ENCODE assay signal across 8 cellular contexts in genomic region chr1:224435318-224435763, GRCh38. TPM values are rescaled to one million over a fixed set of nuclear protein-coding genes. Genes with fewer than 3 reads are reported as not detected.
A peak's percentile ranks its signal among the peaks of the same experiment; 100 is the strongest.
DNase-seq lines count a peak whose midpoint lies in the region; ATAC-seq, FAIRE-seq and TF ChIP-seq lines count a peak whose summit lies in the region.

No MANE protein-coding gene starts in this region.

- H3K4me1 ChIP-seq in adrenal gland (replicated peaks in 1 of 2) (peaks cover 11 to 30% of the 10 kb centered on the region in 2 donors), right cardiac atrium (ENCODE audit: control insufficient read depth, insufficient read depth, low read length) (no peaks in the 10 kb centered on the region)

- peak in 1 of 2 donors; percentile 32 for TF ChIP-seq POLR2A in adrenal gland (IDR thresholded peaks at IDR 0.05)

- peak; percentile 74 for DNase-seq in GM04504 (ENCODE audit: low read depth)
- DNase-seq in LNCaP clone FGC (ENCODE audit: low read depth) = no peak
- peak in 2 of 7 donors; percentile 27 to 38 for DNase-seq in adrenal gland
- DNase-seq in right cardiac atrium = peak in 1 of 3 donors; percentile 22
- no peak for DNase-seq in retinal pigment epithelial cell (ENCODE audit: low read depth)
- DNase-seq in NCI-H1436 (lab: John Stamatoyannopoulos, UW) = no peak
- no peak for DNase-seq in RCC 7860 (ENCODE audit: low spot score)

- peaks cover 0 to 10% of the 10 kb centered on the region in 2 donors for H3K36me3 ChIP-seq in adrenal gland (replicated peaks in 1 of 2)

- H3K27ac ChIP-seq in adrenal gland (peak overlapping the region; percentile 80 to 100 (median 95)), right cardiac atrium (ENCODE audit: low read length) (peak overlapping the region; percentile 79)

- no peak for TF ChIP-seq CTCF in LNCaP clone FGC (IDR thresholded peaks at IDR 0.05; ENCODE audit: control insufficient read depth, extremely low read depth, insufficient read depth)
- TF ChIP-seq CTCF in adrenal gland (IDR thresholded peaks at IDR 0.05) = no peak
- no peak for TF ChIP-seq CTCF in retinal pigment epithelial cell (conservative IDR thresholded peaks at IDR 0.05; ENCODE audit: low read depth, low read length)

- intact Hi-C loops in adrenal gland (cut with DNase I) = no loop called here
- intact Hi-C loops in right cardiac atrium (cut with DNase I) = no loop called here

- H3K9me3 ChIP-seq in adrenal gland (replicated peaks in 1 of 3) = no peaks in the 10 kb centered on the region
- H3K9me3 ChIP-seq in right cardiac atrium (ENCODE audit: control insufficient read depth, low read length) = no peaks in the 10 kb centered on the region

- 1 to 3% (median 2%) methylated on average over 4 of the region's 4 CpGs for WGBS in adrenal gland, 4 donors
- 2% methylated on average over 4 of the region's 4 CpGs for WGBS in right cardiac atrium

- H3K4me3 ChIP-seq in LNCaP clone FGC (ENCODE audit: low read depth, low read length) = peak overlapping the region; percentile 63
- H3K4me3 ChIP-seq in adrenal gland = peak overlapping the region in 3 of 4 donors; percentile 49 to 93 (median 73)
- H3K4me3 ChIP-seq in right cardiac atrium (ENCODE audit: low read length) = peak overlapping the region; percentile 81
- peak overlapping the region; percentile 84 for H3K4me3 ChIP-seq in retinal pigment epithelial cell (ENCODE audit: low read length)

- peak; percentile 2 for ATAC-seq in GM21825 (IDR thresholded peaks at IDR 0.05; ENCODE audit: unreplicated experiment)
- peak; percentile 32 for ATAC-seq in right cardiac atrium

- FAIRE-seq in RCC 7860 (lab: Jason Lieb, UNC) = no peak

- H3K27me3 ChIP-seq in adrenal gland (no peaks in the 10 kb centered on the region), right cardiac atrium (ENCODE audit: control insufficient read depth, insufficient read depth) (no peaks in the 10 kb centered on the region)

RNA-seq across cellular contexts. Expression of gene WDR26, which starts 0.7 kb away (rescaled TPM):
- total RNA-seq in adrenal gland (10 to 100 TPM; 48.7 to 92.0 (median 77.6) TPM), right cardiac atrium (10 to 100 TPM; 53.1 to 67.0 (median 60.8) TPM)
- polyA plus RNA-seq in adrenal gland (10 to 100 TPM; 25.6 to 52.4 (median 36.5) TPM), right cardiac atrium (29.7 TPM)
